ENCODE assay signal across 11 cellular contexts in genomic region chr15:56207092-56207491, GRCh38. TPM values are rescaled to one million over a fixed set of nuclear protein-coding genes. Genes with fewer than 3 reads are reported as not detected.
A peak's percentile ranks its signal among the peaks of the same experiment; 100 is the strongest.
DNase-seq lines count a peak whose midpoint lies in the region; ATAC-seq, FAIRE-seq and TF ChIP-seq lines count a peak whose summit lies in the region.
"Had no signal": no experiment of that assay in that cellular context is flagged by ENCODE, and none has a peak within 500 bp of the region (broad histone marks: within the 10 kb centered on the region; RNA-seq: fewer than 3 reads in every experiment).

No MANE protein-coding gene starts in this region.

- ATAC-seq in GM18517 (IDR thresholded peaks at IDR 0.05; ENCODE audit: unreplicated experiment) (peak; percentile 78), GM21423 (IDR thresholded peaks at IDR 0.05; ENCODE audit: unreplicated experiment) (peak; percentile 78), HG03108 (IDR thresholded peaks at IDR 0.05; ENCODE audit: unreplicated experiment) (peak; percentile 70)
- ATAC-seq: Panc1 had no signal

- peaks cover 66% of the 10 kb centered on the region for H3K4me1 Mint-ChIP-seq in activated naive CD8-positive, alpha-beta T cell treated with anti-CD3 and anti-CD28 coated beads for 36 hours
- H3K4me1 Mint-ChIP-seq in endodermal cell: peaks cover 19% of the 10 kb centered on the region

- no peaks in the 10 kb centered on the region for H3K27me3 Mint-ChIP-seq in activated naive CD8-positive, alpha-beta T cell treated with anti-CD3 and anti-CD28 coated beads for 36 hours
- H3K27me3 Mint-ChIP-seq in endodermal cell (ENCODE audit: insufficient read depth): no peaks in the 10 kb centered on the region

- FAIRE-seq in RCC 7860 (lab: Jason Lieb, UNC): no peak

- H3K36me3 ChIP-seq in endodermal cell (ENCODE audit: control insufficient read depth, insufficient read depth, low read length): no peaks in the 10 kb centered on the region
- H3K36me3 ChIP-seq: HAP-1 had no signal

- DNase-seq in activated naive CD8-positive, alpha-beta T cell treated with anti-CD3 and anti-CD28 coated beads for 36 hours: no peak
- DNase-seq in NCI-H146 treated with DMSO at 0.1 percent for 48 hours (lab: John Stamatoyannopoulos, UW; ENCODE audit: unreplicated experiment): no peak
- no peak for DNase-seq in RCC 7860 (ENCODE audit: low spot score)
- no peak for DNase-seq in endodermal cell
- no peak for DNase-seq in SHP77 (lab: John Stamatoyannopoulos, UW)
- DNase-seq: caudate nucleus had no signal

- H3K4me1 ChIP-seq in endodermal cell (ENCODE audit: control insufficient read depth, insufficient read depth, low read length): no peaks in the 10 kb centered on the region
- H3K4me1 ChIP-seq: HAP-1 had no signal

- no peak overlapping the region for H3K4me3 ChIP-seq in endodermal cell (ENCODE audit: low read length)
- H3K4me3 ChIP-seq: HAP-1 had no signal

- H3K9me3 ChIP-seq in endodermal cell (ENCODE audit: control insufficient read depth, low read length): peaks cover 10% of the 10 kb centered on the region
- H3K9me3 ChIP-seq: HAP-1 had no signal

- no peaks in the 10 kb centered on the region for H3K27me3 ChIP-seq in endodermal cell (ENCODE audit: control insufficient read depth, insufficient read depth, low read length, poor library complexity, severe bottlenecking)

- no peak overlapping the region for H3K27ac ChIP-seq in endodermal cell (ENCODE audit: low read depth, low read length)

- no peak overlapping the region for H3K4me3 Mint-ChIP-seq in activated naive CD8-positive, alpha-beta T cell treated with anti-CD3 and anti-CD28 coated beads for 36 hours
- no peak overlapping the region for H3K4me3 Mint-ChIP-seq in endodermal cell

- no peak overlapping the region for H3K9ac ChIP-seq in endodermal cell (ENCODE audit: extremely low read depth, low read length, poor library complexity, severe bottlenecking)

- peak overlapping the region; percentile 40 for H3K27ac Mint-ChIP-seq in activated naive CD8-positive, alpha-beta T cell treated with anti-CD3 and anti-CD28 coated beads for 36 hours
- H3K27ac Mint-ChIP-seq in endodermal cell: no peak overlapping the region

- TF ChIP-seq CTCF in endodermal cell (conservative IDR thresholded peaks at IDR 0.05): no peak

- H3K36me3 Mint-ChIP-seq in activated naive CD8-positive, alpha-beta T cell treated with anti-CD3 and anti-CD28 coated beads for 36 hours: peaks cover 53% of the 10 kb centered on the region
- peaks cover 16% of the 10 kb centered on the region for H3K36me3 Mint-ChIP-seq in endodermal cell (ENCODE audit: low read depth)

- H3K9me3 Mint-ChIP-seq in activated naive CD8-positive, alpha-beta T cell treated with anti-CD3 and anti-CD28 coated beads for 36 hours: peaks cover 22% of the 10 kb centered on the region
- peaks cover 19% of the 10 kb centered on the region for H3K9me3 Mint-ChIP-seq in endodermal cell

RNA-seq across cellular contexts. Expression of gene RFX7, which starts 36.6 kb away (rescaled TPM):
- total RNA-seq in activated naive CD8-positive, alpha-beta T cell treated with anti-CD3 and anti-CD28 coated beads for 36 hours: 10 to 100 TPM; 28.6 to 30.5 TPM
- 10 to 100 TPM; 19.3 to 25.3 TPM for total RNA-seq in endodermal cell
- polyA plus RNA-seq in endodermal cell (2013, experiment 1 of 2): 31.3 TPM
- polyA plus RNA-seq in endodermal cell (2013, experiment 2 of 2): 32.4 TPM
